2 cellular contexts compared by ENCODE assay signal in genomic region chr10:100364735-100365391, GRCh38.
TF ChIP-seq lines count a peak whose summit lies in the region.

No MANE protein-coding gene starts in this region.

TF ChIP-seq in A549, 52 proteins besides CTCF, POLR2A, EP300 and RAD21 (continued from another document):
- TF ChIP-seq ATOH8 (CRISPR knock-in tag; IDR thresholded peaks at IDR 0.05; ENCODE audit: low read depth) = no peak
- TF ChIP-seq CBX8 (IDR thresholded peaks at IDR 0.05) = no peak
- TF ChIP-seq HDAC2 (IDR thresholded peaks at IDR 0.05) = no peak
- no peak for TF ChIP-seq MYC (IDR thresholded peaks at IDR 0.05; ENCODE audit: borderline replicate concordance, low read length)
- TF ChIP-seq SMC3 (IDR thresholded peaks at IDR 0.05) = peak; percentile 8; the same call in 2 of the 3 replicates
- no peak for TF ChIP-seq KDM1A (IDR thresholded peaks at IDR 0.05; ENCODE audit: low read depth)
- 0 out of 3 replicates have a peak, but pooled peaks have one; percentile 76 for TF ChIP-seq BCL3 (IDR thresholded peaks at IDR 0.05)
- no peak for TF ChIP-seq ZC3H11A (IDR thresholded peaks at IDR 0.05)
- no peak for TF ChIP-seq RNF2 (IDR thresholded peaks at IDR 0.05; ENCODE audit: borderline replicate concordance, low read depth)
- no peak for TF ChIP-seq HES2 (IDR thresholded peaks at IDR 0.05)
- TF ChIP-seq FOXS1 (CRISPR knock-in tag; IDR thresholded peaks at IDR 0.05) = no peak
- TF ChIP-seq ZNF302 (CRISPR knock-in tag; IDR thresholded peaks at IDR 0.05) = no peak
- TF ChIP-seq JUNB (IDR thresholded peaks at IDR 0.05) = 0 out of 2 replicates have a peak, but pooled peaks have one; percentile 31
- no peak; the same call in 1 of the 2 replicates for TF ChIP-seq FOSL2 (IDR thresholded peaks at IDR 0.05)
- TF ChIP-seq FOSL2 (CRISPR knock-in tag; IDR thresholded peaks at IDR 0.05) = peak; percentile 90
- no peak for TF ChIP-seq PHF8 (IDR thresholded peaks at IDR 0.05; ENCODE audit: borderline replicate concordance, low read depth)
- TF ChIP-seq POLR2AphosphoS2 (conservative IDR thresholded peaks at IDR 0.05; ENCODE audit: low read length) = peak; percentile 81
- no peak for TF ChIP-seq E2F6 (IDR thresholded peaks at IDR 0.05; ENCODE audit: borderline replicate concordance, low read depth)
- TF ChIP-seq PBX3 (IDR thresholded peaks at IDR 0.05) = peak; percentile 83
- TF ChIP-seq ZSCAN20 (CRISPR knock-in tag; IDR thresholded peaks at IDR 0.05) = no peak
- 0 out of 2 replicates have a peak, but pooled peaks have one; percentile 38 for TF ChIP-seq HOXB5 (CRISPR knock-in tag; IDR thresholded peaks at IDR 0.05)
- TF ChIP-seq HEYL (CRISPR knock-in tag; IDR thresholded peaks at IDR 0.05) = peak; percentile 28; the same call in 1 of the 2 replicates
- no peak for TF ChIP-seq CBX2 (IDR thresholded peaks at IDR 0.05; ENCODE audit: borderline replicate concordance, low read depth)
- peak; percentile 50; the same call in 1 of the 2 replicates for TF ChIP-seq TFCP2L1 (CRISPR knock-in tag; IDR thresholded peaks at IDR 0.05)
- TF ChIP-seq ZFP36 (IDR thresholded peaks at IDR 0.05; ENCODE audit: borderline replicate concordance, partially characterized antibody) = no peak
- TF ChIP-seq NPAS2 (CRISPR knock-in tag; IDR thresholded peaks at IDR 0.05; ENCODE audit: borderline replicate concordance) = 0 out of 2 replicates have a peak, but pooled peaks have one; percentile 43
- peak in 1 of 2 experiments; percentile 42; a peak in 1 of 4 replicates for TF ChIP-seq CEBPB (IDR thresholded peaks at IDR 0.05)

TF ChIP-seq in SK-N-SH, 30 proteins besides CTCF, POLR2A, EP300 and RAD21 (continued from another document):
- peak; percentile 92 for TF ChIP-seq PBX3 (IDR thresholded peaks at IDR 0.05)
- TF ChIP-seq SIN3A (IDR thresholded peaks at IDR 0.05; ENCODE audit: borderline replicate concordance, low read depth, low read length) = peak; percentile 66; the same call in 1 of the 2 replicates
- TF ChIP-seq IRF3 (IDR thresholded peaks at IDR 0.05; ENCODE audit: low read depth, low read length) = no peak
- TF ChIP-seq USF2 (IDR thresholded peaks at IDR 0.05; ENCODE audit: borderline replicate concordance, low read depth, low read length) = peak; percentile 63; the same call in 1 of the 2 replicates
- TF ChIP-seq RFX5 (IDR thresholded peaks at IDR 0.05; ENCODE audit: low read length) = no peak
- peak; percentile 73 for TF ChIP-seq CHD2 (IDR thresholded peaks at IDR 0.05; ENCODE audit: low read length, partially characterized antibody)
- TF ChIP-seq TCF12 (IDR thresholded peaks at IDR 0.05) = peak; percentile 75; the same call in 1 of the 2 replicates
- no peak for TF ChIP-seq SMC3 (IDR thresholded peaks at IDR 0.05; ENCODE audit: low read depth, low read length)
- TF ChIP-seq MEF2A (IDR thresholded peaks at IDR 0.05; ENCODE audit: borderline replicate concordance, low read depth) = 0 out of 2 replicates have a peak, but pooled peaks have one; percentile 29
- peak; percentile 68 for TF ChIP-seq JUND (IDR thresholded peaks at IDR 0.05)
- TF ChIP-seq REST (IDR thresholded peaks at IDR 0.05; ENCODE audit: low read depth, low read length) = no peak
- TF ChIP-seq YY1 (IDR thresholded peaks at IDR 0.05; ENCODE audit: low read depth) = no peak
- no peak for TF ChIP-seq GATA2 (CRISPR knock-in tag; IDR thresholded peaks at IDR 0.05)
- TF ChIP-seq USF1 (IDR thresholded peaks at IDR 0.05; ENCODE audit: borderline replicate concordance, low read depth) = peak; percentile 87
- TF ChIP-seq NRF1 (IDR thresholded peaks at IDR 0.05; ENCODE audit: low read depth, low read length) = no peak
